In the genomic region with DNA sequence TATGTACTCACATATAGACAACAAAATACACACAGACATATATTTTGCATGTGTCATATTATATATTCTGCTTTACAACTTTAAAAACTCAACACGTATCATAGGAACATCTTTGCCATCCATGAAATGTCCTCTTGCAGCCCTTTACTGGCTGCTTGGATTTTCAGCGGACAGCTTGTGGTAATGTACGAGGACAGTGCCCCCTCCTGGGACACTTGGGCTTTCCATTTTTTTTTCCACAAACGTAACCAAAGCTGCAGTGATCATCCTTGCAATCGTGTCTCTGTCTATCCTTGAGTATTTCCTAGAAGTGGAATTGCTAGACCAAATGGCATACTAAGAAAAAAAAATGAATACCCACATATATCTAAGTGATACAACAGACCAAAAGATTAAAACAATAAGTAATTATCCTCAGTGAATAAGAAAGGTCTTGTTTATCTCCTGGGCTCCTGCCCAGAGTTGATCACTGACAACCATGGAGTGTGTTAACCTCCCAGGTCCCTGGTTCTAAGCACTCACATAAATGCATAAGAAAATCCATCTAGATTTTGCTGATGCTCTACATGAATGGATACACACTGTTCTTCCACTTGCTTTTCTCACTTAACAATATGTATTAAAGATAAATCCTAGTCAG, we compare ENCODE assay signal across 9 cellular contexts. TPM values are rescaled to one million over a fixed set of nuclear protein-coding genes. Genes with fewer than 3 reads are reported as not detected.
A peak's percentile ranks its signal among the peaks of the same experiment; 100 is the strongest.
DNase-seq lines count a peak whose midpoint lies in the region; ATAC-seq and TF ChIP-seq lines count a peak whose summit lies in the region.
"Had no signal": no experiment of that assay in that cellular context is flagged by ENCODE, and none has a peak within 500 bp of the region (broad histone marks: within the 10 kb centered on the region; RNA-seq: fewer than 3 reads in every experiment).

No MANE protein-coding gene starts in this region.

- no peaks in the 10 kb centered on the region for H4K20me1 ChIP-seq in OCI-LY3 (ENCODE audit: insufficient read depth, low read length)

- peak; percentile 26 for TF ChIP-seq CTCF in GM12865 (IDR thresholded peaks at IDR 0.05; ENCODE audit: insufficient read depth, low read depth, low read length, missing control alignments)
- peak; percentile 83 for TF ChIP-seq CTCF in OCI-LY3 (IDR thresholded peaks at IDR 0.05; ENCODE audit: low read depth, low read length)
- peak; percentile 86 for TF ChIP-seq CTCF in endodermal cell (conservative IDR thresholded peaks at IDR 0.05)

- DNase-seq in 8988T (peak; percentile 46), GM12865 (ENCODE audit: low read depth) (peak; percentile 14), endodermal cell (peak; percentile 78), middle frontal gyrus (ENCODE audit: extremely low spot score, low spot score) (peak; percentile 54), NCI-H1436 treated with DMSO at 0.1 percent for 48 hours (lab: John Stamatoyannopoulos, UW) (no peak)

- H3K9ac ChIP-seq in OCI-LY3 (ENCODE audit: low read length) (no peak overlapping the region), endodermal cell (ENCODE audit: extremely low read depth, low read length, poor library complexity, severe bottlenecking) (no peak overlapping the region)

- H3K27ac Mint-ChIP-seq in endodermal cell, result no peak overlapping the region

- no peak overlapping the region for H3K4me3 Mint-ChIP-seq in endodermal cell

- ATAC-seq in HG02678 (IDR thresholded peaks at IDR 0.05; ENCODE audit: unreplicated experiment) (no peak), HG03175 (IDR thresholded peaks at IDR 0.05; ENCODE audit: unreplicated experiment) (no peak)

- no peaks in the 10 kb centered on the region for H3K9me3 Mint-ChIP-seq in endodermal cell

- H3K4me2 ChIP-seq in OCI-LY3 (ENCODE audit: low read length), result no peak overlapping the region

- H3K27me3 ChIP-seq in OCI-LY3 (ENCODE audit: low read depth, low read length) (peaks cover 59% of the 10 kb centered on the region), endodermal cell (ENCODE audit: control insufficient read depth, insufficient read depth, low read length, poor library complexity, severe bottlenecking) (peaks cover 8% of the 10 kb centered on the region)

- H3K4me3 ChIP-seq in GM12865 (ENCODE audit: low read depth, low read length) (no peak overlapping the region), OCI-LY3 (ENCODE audit: low read length) (no peak overlapping the region), endodermal cell (ENCODE audit: low read length) (no peak overlapping the region)

- no peaks in the 10 kb centered on the region for H3K4me1 ChIP-seq in OCI-LY3 (ENCODE audit: low read length)
- no peaks in the 10 kb centered on the region for H3K4me1 ChIP-seq in endodermal cell (ENCODE audit: control insufficient read depth, insufficient read depth, low read length)

- H3K4me1 Mint-ChIP-seq in endodermal cell, result no peaks in the 10 kb centered on the region

- no peaks in the 10 kb centered on the region for H3K79me2 ChIP-seq in OCI-LY3 (ENCODE audit: low read length)

- H3K36me3 ChIP-seq in OCI-LY3 (replicated peaks; ENCODE audit: low read depth, low read length), result no peaks in the 10 kb centered on the region
- H3K36me3 ChIP-seq in endodermal cell (ENCODE audit: control insufficient read depth, insufficient read depth, low read length), result no peaks in the 10 kb centered on the region

- peaks cover 19% of the 10 kb centered on the region for H3K27me3 Mint-ChIP-seq in endodermal cell (ENCODE audit: insufficient read depth)

- H3K36me3 Mint-ChIP-seq in endodermal cell (ENCODE audit: low read depth), result no peaks in the 10 kb centered on the region

- H3K9me3 ChIP-seq in OCI-LY3 (ENCODE audit: insufficient read depth, low read length), result no peaks in the 10 kb centered on the region
- no peaks in the 10 kb centered on the region for H3K9me3 ChIP-seq in endodermal cell (ENCODE audit: control insufficient read depth, low read length)

- H3K27ac ChIP-seq in OCI-LY3 (ENCODE audit: low read length) (no peak overlapping the region), endodermal cell (ENCODE audit: low read depth, low read length) (no peak overlapping the region)
- H3K27ac ChIP-seq: epithelial cell of prostate had no signal

- H2AFZ ChIP-seq in OCI-LY3 (ENCODE audit: low read depth, low read length), result no peak overlapping the region

- WGBS in endodermal cell (ENCODE audit: insufficient coverage in 1 of 2, insufficient read length in 1 of 2), 2 experiments, result 16 to 21% methylated on average over 4 to 5 of the region's 5 CpGs

RNA-seq across cellular contexts. Expression of gene BPI, which starts 18.1 kb away (rescaled TPM):
- not detected for total RNA-seq in endodermal cell
- 0.78 TPM for polyA plus RNA-seq in endodermal cell (2013, experiment 1 of 2)
- 0.66 TPM for polyA plus RNA-seq in endodermal cell (2013, experiment 2 of 2)

RNA-seq across cellular contexts. Expression of gene LBP, which starts 24.2 kb away (rescaled TPM):
- total RNA-seq in endodermal cell, result under 1 TPM in 1 of 2 donors, not detected in 1; 0.18 TPM
- not detected for polyA plus RNA-seq in endodermal cell (2013, experiment 1 of 2)
- polyA plus RNA-seq in endodermal cell (2013, experiment 2 of 2), result not detected

Comparison
In these comparisons a context has a peak if more than half of its experiments do, and no peak if none do; other contexts are left out.
1. CTCF ChIP-seq: peak in every context shown above with its lines; median percentile 86 in endodermal cell; 83 in OCI-LY3; 26 in GM12865.